12 cellular contexts compared by ENCODE assay signal in the genomic region with DNA sequence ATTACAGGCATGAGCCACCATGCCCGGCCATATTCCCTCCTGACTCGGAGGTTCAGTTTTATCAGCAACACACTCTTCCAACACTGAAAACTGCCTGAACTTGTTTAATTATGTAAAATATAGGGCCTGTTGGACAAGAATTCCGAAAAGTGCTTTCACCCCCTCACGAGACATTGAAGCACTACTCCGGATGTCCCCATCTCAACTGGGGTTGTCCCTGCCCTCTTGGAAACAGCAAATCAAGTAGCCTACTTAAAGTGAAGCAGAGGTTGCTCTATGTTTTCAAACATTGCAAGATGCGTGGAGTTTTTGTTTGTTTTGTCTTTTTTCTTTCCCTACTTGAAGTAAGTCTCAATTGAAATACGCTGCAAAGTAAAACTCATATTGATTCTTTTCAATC. TPM values are rescaled to one million over a fixed set of nuclear protein-coding genes. Genes with fewer than 3 reads are reported as not detected.
DNase-seq lines count a peak whose midpoint lies in the region; ATAC-seq, FAIRE-seq and TF ChIP-seq lines count a peak whose summit lies in the region.
"Had no signal": no experiment of that assay in that cellular context is flagged by ENCODE, and none has a peak within 500 bp of the region (broad histone marks: within the 10 kb centered on the region; RNA-seq: fewer than 3 reads in every experiment).

No MANE protein-coding gene starts in this region.

- no TSS peak for BruUV-seq in endothelial cell of umbilical vein (replicated peaks; lab: Mats Ljungman, UMichigan)

- H3K9ac ChIP-seq in SK-N-MC (ENCODE audit: insufficient read length) (peak overlapping the region; percentile 24), endothelial cell of umbilical vein (replicated peaks; ENCODE audit: extremely low read depth, insufficient read depth, low read length) (peak overlapping the region; percentile 68)
- H3K9ac ChIP-seq: SK-N-SH had no signal

- peak overlapping the region; percentile 37; the same call in 1 of the 2 replicates for H3K27ac ChIP-seq in SK-N-MC
- peak overlapping the region; percentile 83 for H3K27ac ChIP-seq in endothelial cell of umbilical vein (ENCODE audit: insufficient read depth, low read depth, low read length)
- peak overlapping the region in 6 of 8 donors; percentile 32 to 97 (median 92) for H3K27ac ChIP-seq in spleen

- WGBS in spleen, 5 donors: 63 to 78% (median 68%) methylated on average over 7 of the region's 7 CpGs

- peak overlapping the region; percentile 77 for H3K4me2 ChIP-seq in endothelial cell of umbilical vein (ENCODE audit: insufficient read depth, low read length)

- DNase-seq in GM12865 (ENCODE audit: low read depth) (peak; percentile 28), SK-N-MC (ENCODE audit: low read depth, low spot score) (no peak), endothelial cell of umbilical vein (ENCODE audit: low read depth, low spot score) (peak; percentile 47), spleen (no peak), NCI-H345 (lab: John Stamatoyannopoulos, UW) (no peak), GM19239 (ENCODE audit: insufficient read length, low spot score) (no peak)
- no peak for DNase-seq in activated CD4-positive, CD25-positive, alpha-beta regulatory T cell (lab: John Stamatoyannopoulos, UW)
- DNase-seq: activated CD8-positive, alpha-beta memory T cell treated with anti-CD3 and anti-CD28 coated beads, Interleukin-2, amount 50 U/mL, for 4 hours; mucosa of descending colon; SK-N-SH; thyroid gland had no signal

- CTCF ChIA-PET in endothelial cell of umbilical vein (lab: Charles Lee): interaction anchor here (1.8 to 8.5 kb wide), 4 partner anchors 47 to 739 kb away, joined by 5 to 93 read pairs (median 42); no protein-coding TSS in a partner anchor

- ATAC-seq in HG03457 (IDR thresholded peaks at IDR 0.05; ENCODE audit: unreplicated experiment): no peak

- dilution Hi-C loops in endothelial cell of umbilical vein (cut with MboI; ENCODE audit: extremely low pct_ligation_motif_present, low sequenced_read_pairs): no loop called here

- H3K9me3 ChIP-seq in SK-N-MC (ENCODE audit: low read depth, low read length): no peaks in the 10 kb centered on the region
- H3K9me3 ChIP-seq in endothelial cell of umbilical vein (replicated peaks; ENCODE audit: control insufficient read depth, insufficient read depth, low read length): no peaks in the 10 kb centered on the region
- H3K9me3 ChIP-seq in spleen: no peaks in the 10 kb centered on the region
- H3K9me3 ChIP-seq: mucosa of descending colon, SK-N-SH, thyroid gland had no signal

- H3K27me3 ChIP-seq in endothelial cell of umbilical vein (ENCODE audit: control insufficient read depth in 2 of 2, insufficient read depth in 2 of 2, low read length in 2 of 2) (no peaks in the 10 kb centered on the region), spleen (replicated peaks in 1 of 7) (no peaks in the 10 kb centered on the region)
- H3K27me3 ChIP-seq: thyroid gland had no signal

- POLR2A ChIA-PET in endothelial cell of umbilical vein (lab: Charles Lee): no interaction called here

- TF ChIP-seq POLR2A in endothelial cell of umbilical vein (IDR thresholded peaks at IDR 0.05; ENCODE audit: low read depth, low read length) (no peak), spleen (IDR thresholded peaks at IDR 0.05) (no peak)

- FAIRE-seq in endothelial cell of umbilical vein (lab: Jason Lieb, UNC) (no peak), GM19239 (lab: Jason Lieb, UNC) (no peak)

- no peak overlapping the region for H3K4me3 ChIP-seq in GM12865 (ENCODE audit: low read depth, low read length)
- H3K4me3 ChIP-seq in SK-N-MC: no peak overlapping the region
- peak overlapping the region in 1 of 3 experiments; percentile 30 for H3K4me3 ChIP-seq in endothelial cell of umbilical vein (replicated peaks in 1 of 3; ENCODE audit: insufficient read depth in 1 of 3, low read depth in 1 of 3, low read length in 3 of 3)
- H3K4me3 ChIP-seq in spleen: peak overlapping the region in 4 of 8 donors; percentile 2 to 91 (median 46)
- H3K4me3 ChIP-seq: mucosa of descending colon, thyroid gland had no signal

- no peak overlapping the region for H2AFZ ChIP-seq in endothelial cell of umbilical vein (ENCODE audit: low read depth, low read length)

- H3K36me3 ChIP-seq in SK-N-MC (ENCODE audit: insufficient read depth, low read length) (peaks cover under 1% of the 10 kb centered on the region; the same call in 1 of the 2 replicates), endothelial cell of umbilical vein (ENCODE audit: control insufficient read depth in 2 of 2, extremely low read depth in 1 of 2, insufficient read depth in 2 of 2, low read length in 2 of 2) (peaks cover 0 to 15% of the 10 kb centered on the region in 2 experiments), spleen (peaks cover 0 to 45% (median 8%) of the 10 kb centered on the region in 6 donors)
- H3K36me3 ChIP-seq: thyroid gland had no signal

- no peak for TF ChIP-seq CTCF in GM12865 (IDR thresholded peaks at IDR 0.05; ENCODE audit: insufficient read depth, low read depth, low read length, missing control alignments)
- no peak for TF ChIP-seq CTCF in endothelial cell of umbilical vein (IDR thresholded peaks at IDR 0.05; ENCODE audit: extremely low read depth in 1 of 2, insufficient read depth in 1 of 2, low read depth in 1 of 2, low read length in 2 of 2)
- no peak for TF ChIP-seq CTCF in spleen (IDR thresholded peaks at IDR 0.05 in 8 of 11, conservative IDR thresholded peaks at IDR 0.05 in 3 of 11)

- H4K20me1 ChIP-seq in endothelial cell of umbilical vein (replicated peaks; ENCODE audit: control insufficient read depth, extremely low read depth, insufficient read depth, low read length): no peaks in the 10 kb centered on the region

- peaks cover 64% of the 10 kb centered on the region for H3K4me1 ChIP-seq in endothelial cell of umbilical vein (ENCODE audit: control insufficient read depth, extremely low read depth, insufficient read depth, low read length)
- H3K4me1 ChIP-seq in spleen: peaks cover 18 to 99% (median 82%) of the 10 kb centered on the region in 6 donors

- H3K79me2 ChIP-seq in endothelial cell of umbilical vein (ENCODE audit: control insufficient read depth, insufficient read depth, low read length): peaks cover 98% of the 10 kb centered on the region

- no peaks in the 10 kb centered on the region for H3K9me1 ChIP-seq in endothelial cell of umbilical vein (replicated peaks; ENCODE audit: control insufficient read depth, extremely low read depth, insufficient read depth, low read length)

- intact Hi-C loops in endothelial cell of umbilical vein (cut with micrococcal nuclease): loop anchor here (5.0 kb wide), 1 partner anchor 1085 kb away; no protein-coding TSS in a partner anchor
- intact Hi-C loops in spleen (cut with DNase I; ENCODE audit: low total_unique reads): loop anchor here (5.0 to 10.0 kb wide), 3 partner anchors 323 to 735 kb away; no protein-coding TSS in a partner anchor

TF ChIP-seq in endothelial cell of umbilical vein, 7 proteins besides CTCF, POLR2A, EP300 and RAD21:
- TF ChIP-seq, protein P1, sequence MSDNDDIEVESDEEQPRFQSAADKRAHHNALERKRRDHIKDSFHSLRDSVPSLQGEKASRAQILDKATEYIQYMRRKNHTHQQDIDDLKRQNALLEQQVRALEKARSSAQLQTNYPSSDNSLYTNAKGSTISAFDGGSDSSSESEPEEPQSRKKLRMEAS (IDR thresholded peaks at IDR 0.05; ENCODE audit: insufficient read depth, insufficient read length): no peak
- no peak for TF ChIP-seq EZH2 (IDR thresholded peaks at IDR 0.05; ENCODE audit: borderline replicate concordance, low read depth, low read length, severe bottlenecking)
- no peak for TF ChIP-seq JUN (IDR thresholded peaks at IDR 0.05; ENCODE audit: borderline replicate concordance, insufficient read depth, insufficient read length, low read depth)
- no peak for TF ChIP-seq GATA2 (IDR thresholded peaks at IDR 0.05; ENCODE audit: insufficient read depth, insufficient read length, low read depth, low read length)
- no peak for TF ChIP-seq POLR2AphosphoS5 (IDR thresholded peaks at IDR 0.05; ENCODE audit: insufficient read depth, low read depth, low read length)
- no peak for TF ChIP-seq FOS (IDR thresholded peaks at IDR 0.05; ENCODE audit: borderline replicate concordance, insufficient read depth, low read length)
- TF ChIP-seq MYC (IDR thresholded peaks at IDR 0.05; ENCODE audit: low read depth, low read length): no peak

RNA-seq across cellular contexts. Expression of a gene that starts 7.6 kb away (rescaled TPM):
- total RNA-seq in endothelial cell of umbilical vein (22.5 and 23.6 TPM in 2 replicates), spleen (100 to 1,000 TPM in 1 of 7 donors, 10 to 100 TPM in 6; 32.9 to 108 (median 36.9) TPM)
- polyA plus RNA-seq in endothelial cell of umbilical vein (35.9 and 37.4 TPM in 2 replicates), spleen (1 to 10 TPM; 4.2 to 6.8 (median 6.3) TPM)
- polyA plus RNA-seq in endothelial cell of umbilical vein (2011; cell fraction: cytosol; rRNA removed): 15.6 and 34.0 TPM in 2 replicates
- polyA plus RNA-seq in endothelial cell of umbilical vein (2011; cell fraction: nucleus; rRNA removed): 16.1 and 18.9 TPM in 2 replicates
- 14.7 and 21.5 TPM in 2 replicates for polyA plus RNA-seq in endothelial cell of umbilical vein (2012)
- polyA minus RNA-seq in endothelial cell of umbilical vein: 14.1 and 17.7 TPM in 2 replicates
- polyA minus RNA-seq in endothelial cell of umbilical vein (2011; cell fraction: cytosol; rRNA and poly(A)+ RNA removed): 3.5 TPM
- polyA minus RNA-seq in endothelial cell of umbilical vein (2011; cell fraction: nucleus; rRNA and poly(A)+ RNA removed): 23.7 and 42.1 TPM in 2 replicates
- polyA plus RNA-seq: SK-N-SH had no signal

Comparison
In these comparisons a context has a peak if more than half of its experiments do, and no peak if none do; other contexts are left out.
1. DNase-seq: peak in GM12865 (single experiment) and endothelial cell of umbilical vein (single experiment); none in SK-N-MC (single experiment), spleen (single experiment), activated CD4-positive, CD25-positive, alpha-beta regulatory T cell (0 of 4), NCI-H345 (single experiment) and GM19239 (single experiment).
2. H3K27ac ChIP-seq: peak in every context shown above with its lines; median percentile 92 in spleen; 83 in endothelial cell of umbilical vein; 37 in SK-N-MC.